ENCODE assay signal across 21 cellular contexts in the genomic region with DNA sequence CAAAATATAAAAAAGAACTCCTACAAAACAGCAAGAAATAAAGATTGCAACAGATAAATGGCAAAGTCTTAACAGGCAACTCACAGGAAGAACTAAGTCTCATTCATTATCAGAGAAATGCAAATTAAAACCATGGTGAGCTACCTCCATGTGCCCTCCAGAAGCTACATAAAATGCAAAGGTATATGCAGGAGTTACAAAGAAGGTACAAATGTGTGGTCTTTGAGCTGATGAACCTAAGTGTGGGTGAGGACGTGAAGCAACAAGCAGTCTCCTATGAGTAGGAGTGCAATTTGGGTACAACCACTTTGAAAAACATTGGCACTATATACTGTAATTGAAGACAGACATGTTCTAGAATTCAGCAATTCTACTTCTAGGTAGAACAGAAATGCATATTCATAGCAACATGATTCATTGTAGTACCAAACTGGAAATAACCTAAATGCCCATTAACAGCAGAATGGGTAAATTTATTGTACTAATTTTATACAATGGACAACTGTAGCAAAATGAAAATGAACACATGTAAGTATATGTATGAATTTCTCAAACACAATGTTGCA.
DNase-seq lines count a peak whose midpoint lies in the region; ATAC-seq and TF ChIP-seq lines count a peak whose summit lies in the region.
"Had no signal": no experiment of that assay in that cellular context is flagged by ENCODE, and none has a peak within 500 bp of the region (broad histone marks: within the 10 kb centered on the region; RNA-seq: fewer than 3 reads in every experiment).

No MANE protein-coding gene starts in this region.

- ATAC-seq in GM18519 (IDR thresholded peaks at IDR 0.05; ENCODE audit: low FRiP score, unreplicated experiment): peak; percentile 49
- ATAC-seq in GM19463 (IDR thresholded peaks at IDR 0.05; ENCODE audit: unreplicated experiment): peak; percentile 54
- peak; percentile 79 for ATAC-seq in HG03378 (IDR thresholded peaks at IDR 0.05; ENCODE audit: unreplicated experiment)
- ATAC-seq in esophagus mucosa: no peak
- ATAC-seq: activated naive CD4-positive, alpha-beta T cell treated with anti-CD3 and anti-CD28 coated beads, Interleukin-2, amount 50 U/mL, for 72 hours had no signal

- no peak overlapping the region for H3K4me3 Mint-ChIP-seq in type B pancreatic cell
- H3K4me3 Mint-ChIP-seq: activated CD4-positive, alpha-beta T cell treated with anti-CD3 and anti-CD28 coated beads, Interleukin-2, amount 10 ng/mL, durations not matched to agents 24 days and 14 days; CD4-positive, alpha-beta T cell; central memory CD8-positive, alpha-beta T cell; neural crest cell; stimulated activated naive B cell treated with anti-CD40 and anti-IgM and Interleukin-4, amounts not matched to agents 10 μg/mL and 1 μg/mL and 100 μg/mL, for 72 hours had no signal

- peaks cover 14% of the 10 kb centered on the region for H3K27me3 Mint-ChIP-seq in type B pancreatic cell
- H3K27me3 Mint-ChIP-seq: IgD-negative memory B cell had no signal

- TF ChIP-seq CTCF in type B pancreatic cell (conservative IDR thresholded peaks at IDR 0.05): no peak

- no peaks in the 10 kb centered on the region for H3K36me3 Mint-ChIP-seq in type B pancreatic cell
- H3K36me3 Mint-ChIP-seq: activated naive CD4-positive, alpha-beta T cell treated with anti-CD3 and anti-CD28 coated beads, Interleukin-2, amount 50 U/mL, for 72 hours; IgD-negative memory B cell; stimulated activated naive B cell treated with anti-CD40 and anti-IgM and Interleukin-4, amounts not matched to agents 10 μg/mL and 1 μg/mL and 100 μg/mL, for 72 hours had no signal

- H3K27ac Mint-ChIP-seq in type B pancreatic cell: no peak overlapping the region
- H3K27ac Mint-ChIP-seq: activated CD4-positive, alpha-beta T cell treated with anti-CD3 and anti-CD28 coated beads, Interleukin-2, amount 10 ng/mL, durations not matched to agents 24 days and 14 days; activated naive CD4-positive, alpha-beta T cell treated with anti-CD3 and anti-CD28 coated beads, Interleukin-2, amount 50 U/mL, for 72 hours; CD4-positive, alpha-beta T cell; IgD-negative memory B cell; stimulated activated naive B cell treated with anti-CD40 and anti-IgM and Interleukin-4, amounts not matched to agents 10 μg/mL and 1 μg/mL and 100 μg/mL, for 72 hours had no signal

- H3K4me1 Mint-ChIP-seq in type B pancreatic cell (ENCODE audit: unreplicated experiment): no peaks in the 10 kb centered on the region
- H3K4me1 Mint-ChIP-seq: activated CD4-positive, alpha-beta T cell treated with anti-CD3 and anti-CD28 coated beads, Interleukin-2, amount 10 ng/mL, durations not matched to agents 24 days and 14 days; central memory CD8-positive, alpha-beta T cell had no signal

- DNase-seq in fibroblast of gingiva (ENCODE audit: low read depth) (peak; percentile 26), NCI-H510A treated with DMSO at 0.1 percent for 48 hours (lab: John Stamatoyannopoulos, UW) (no peak), type B pancreatic cell (ENCODE audit: extremely low spot score, unreplicated experiment) (no peak)
- DNase-seq: activated CD4-positive, alpha-beta T cell treated with anti-CD3 and anti-CD28 coated beads, Interleukin-2, amount 10 ng/mL, durations not matched to agents 24 days and 14 days; CD4-positive, alpha-beta T cell; dermis blood vessel endothelial cell; NCI-H2081 treated with DMSO at 0.1 percent for 48 hours; NCI-H345; NCI-H82; spleen; stimulated activated CD4-positive, alpha-beta T cell treated with anti-CD3 and anti-CD28 coated beads, Interleukin-2, amount 100 ng/mL, for 48 hours; stimulated activated naive B cell treated with anti-CD40 and anti-IgM and Interleukin-4, amounts not matched to agents 10 μg/mL and 1 μg/mL and 100 μg/mL, for 72 hours; testis had no signal

- H3K9me3 Mint-ChIP-seq in type B pancreatic cell: no peaks in the 10 kb centered on the region
- H3K9me3 Mint-ChIP-seq: activated CD4-positive, alpha-beta T cell treated with anti-CD3 and anti-CD28 coated beads, Interleukin-2, amount 10 ng/mL, durations not matched to agents 24 days and 14 days; activated naive CD4-positive, alpha-beta T cell treated with anti-CD3 and anti-CD28 coated beads, Interleukin-2, amount 50 U/mL, for 72 hours; CD4-positive, alpha-beta T cell; central memory CD8-positive, alpha-beta T cell; IgD-negative memory B cell; neural crest cell; stimulated activated naive B cell treated with anti-CD40 and anti-IgM and Interleukin-4, amounts not matched to agents 10 μg/mL and 1 μg/mL and 100 μg/mL, for 72 hours had no signal
